ENCODE assay signal across 11 cellular contexts in the genomic region with DNA sequence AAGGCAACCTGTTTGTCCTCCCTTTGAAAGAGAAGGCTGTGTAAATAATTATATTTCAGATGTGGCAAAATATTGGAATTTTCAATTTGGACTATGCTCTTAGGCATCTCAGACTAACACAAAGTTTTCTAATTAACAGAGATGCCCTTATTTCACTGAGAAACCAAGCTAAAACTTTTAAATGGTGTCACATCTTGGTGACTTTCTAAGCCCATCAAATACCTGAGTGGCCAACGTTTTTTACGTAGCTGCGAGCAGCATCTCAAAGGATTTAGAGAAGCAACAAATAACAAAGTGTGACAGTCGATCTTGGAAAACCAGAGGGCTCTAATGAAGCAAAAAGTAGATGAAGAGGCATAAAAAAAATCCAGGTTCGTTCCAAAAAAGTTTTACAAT. TPM values are rescaled to one million over a fixed set of nuclear protein-coding genes. Genes with fewer than 3 reads are reported as not detected.
DNase-seq lines count a peak whose midpoint lies in the region; ATAC-seq and TF ChIP-seq lines count a peak whose summit lies in the region.
"Had no signal": no experiment of that assay in that cellular context is flagged by ENCODE, and none has a peak within 500 bp of the region (broad histone marks: within the 10 kb centered on the region; RNA-seq: fewer than 3 reads in every experiment).

No MANE protein-coding gene starts in this region.

- H3K4me1 Mint-ChIP-seq in activated CD4-positive, alpha-beta T cell treated with anti-CD3 and anti-CD28 coated beads, Interleukin-2, amount 10 ng/mL, durations not matched to agents 24 days and 14 days = peaks cover 33% of the 10 kb centered on the region
- H3K4me1 Mint-ChIP-seq in activated T-helper 2 cell treated with anti-CD3 and anti-CD28 coated beads, Interferon-gamma antibody, Interleukin-2, Interleukin-4, amounts not matched to agents 10 μg/mL and 5 μg/mL and 100 μg/mL, durations not matched to agents 14 hours and 24 hours and 36 hours (ENCODE audit: low read depth) = peaks cover 26% of the 10 kb centered on the region

- no peaks in the 10 kb centered on the region for H3K9me3 Mint-ChIP-seq in activated CD4-positive, alpha-beta T cell treated with anti-CD3 and anti-CD28 coated beads, Interleukin-2, amount 10 ng/mL, durations not matched to agents 24 days and 14 days
- H3K9me3 Mint-ChIP-seq in activated T-helper 2 cell treated with anti-CD3 and anti-CD28 coated beads, Interferon-gamma antibody, Interleukin-2, Interleukin-4, amounts not matched to agents 10 μg/mL and 5 μg/mL and 100 μg/mL, durations not matched to agents 14 hours and 24 hours and 36 hours = no peaks in the 10 kb centered on the region

- intact Hi-C loops in activated CD4-positive, alpha-beta T cell treated with anti-CD3 and anti-CD28 coated beads, Interleukin-2, amount 10 ng/mL, durations not matched to agents 24 days and 14 days (cut with micrococcal nuclease) = loop anchor here (5.0 kb wide), 1 partner anchor 234 kb away; no protein-coding TSS in a partner anchor
- intact Hi-C loops in activated T-helper 2 cell treated with anti-CD3 and anti-CD28 coated beads, Interferon-gamma antibody, Interleukin-2, Interleukin-4, amounts not matched to agents 10 μg/mL and 5 μg/mL and 100 μg/mL, durations not matched to agents 14 hours and 24 hours and 36 hours (cut with micrococcal nuclease) = loop anchor here (5.0 kb wide), 1 partner anchor 594 kb away; a partner anchor contains a TSS
- intact Hi-C loops in right lobe of liver (cut with DNase I) = no loop called here

- DNase-seq in activated CD4-positive, alpha-beta T cell treated with anti-CD3 and anti-CD28 coated beads, Interleukin-2, amount 10 ng/mL, durations not matched to agents 24 days and 14 days = no peak
- no peak for DNase-seq in activated CD4-positive, alpha-beta T cell treated with anti-CD3 and anti-CD28 coated beads for 1 hour
- no peak for DNase-seq in activated T-helper 2 cell treated with anti-CD3 and anti-CD28 coated beads, Interferon-gamma antibody, Interleukin-2, Interleukin-4, amounts not matched to agents 10 μg/mL and 5 μg/mL and 100 μg/mL, durations not matched to agents 14 hours and 24 hours and 36 hours (ENCODE audit: low spot score)
- DNase-seq in right lobe of liver (no peak), suprapubic skin (ENCODE audit: low spot score in 2 of 2) (no peak), erythroblast (lab: John Stamatoyannopoulos, UW) (no peak), epidermal melanocyte (ENCODE audit: insufficient read length, low spot score) (no peak)
- DNase-seq: activated gamma-delta T cell, NCI-H2081 treated with DMSO at 0.1 percent for 48 hours had no signal

- H3K36me3 Mint-ChIP-seq in activated CD4-positive, alpha-beta T cell treated with anti-CD3 and anti-CD28 coated beads, Interleukin-2, amount 10 ng/mL, durations not matched to agents 24 days and 14 days (ENCODE audit: low read depth) = peaks cover 6% of the 10 kb centered on the region
- H3K36me3 Mint-ChIP-seq in activated T-helper 2 cell treated with anti-CD3 and anti-CD28 coated beads, Interferon-gamma antibody, Interleukin-2, Interleukin-4, amounts not matched to agents 10 μg/mL and 5 μg/mL and 100 μg/mL, durations not matched to agents 14 hours and 24 hours and 36 hours (ENCODE audit: low read depth) = no peaks in the 10 kb centered on the region

- TF ChIP-seq CTCF in right lobe of liver (IDR thresholded peaks at IDR 0.05) = no peak
- no peak for TF ChIP-seq CTCF in suprapubic skin (IDR thresholded peaks at IDR 0.05)

- H3K27me3 Mint-ChIP-seq in activated CD4-positive, alpha-beta T cell treated with anti-CD3 and anti-CD28 coated beads, Interleukin-2, amount 10 ng/mL, durations not matched to agents 24 days and 14 days = peaks cover 72% of the 10 kb centered on the region
- H3K27me3 Mint-ChIP-seq in activated T-helper 2 cell treated with anti-CD3 and anti-CD28 coated beads, Interferon-gamma antibody, Interleukin-2, Interleukin-4, amounts not matched to agents 10 μg/mL and 5 μg/mL and 100 μg/mL, durations not matched to agents 14 hours and 24 hours and 36 hours (ENCODE audit: low read depth) = peaks cover 77% of the 10 kb centered on the region

- TF ChIP-seq POLR2A in right lobe of liver (IDR thresholded peaks at IDR 0.05) (no peak), suprapubic skin (IDR thresholded peaks at IDR 0.05) (no peak), erythroblast (IDR thresholded peaks at IDR 0.05; ENCODE audit: low read length) (no peak)

- H3K36me3 ChIP-seq in right lobe of liver (no peaks in the 10 kb centered on the region), suprapubic skin (no peaks in the 10 kb centered on the region)
- H3K36me3 ChIP-seq: HAP-1 had no signal

- no peak for TF ChIP-seq EP300 in suprapubic skin (IDR thresholded peaks at IDR 0.05)

- H3K27ac Mint-ChIP-seq in activated CD4-positive, alpha-beta T cell treated with anti-CD3 and anti-CD28 coated beads, Interleukin-2, amount 10 ng/mL, durations not matched to agents 24 days and 14 days = no peak overlapping the region
- H3K27ac Mint-ChIP-seq in activated T-helper 2 cell treated with anti-CD3 and anti-CD28 coated beads, Interferon-gamma antibody, Interleukin-2, Interleukin-4, amounts not matched to agents 10 μg/mL and 5 μg/mL and 100 μg/mL, durations not matched to agents 14 hours and 24 hours and 36 hours = no peak overlapping the region

- H3K9me3 ChIP-seq in right lobe of liver (no peaks in the 10 kb centered on the region), suprapubic skin (no peaks in the 10 kb centered on the region)
- H3K9me3 ChIP-seq: HAP-1 had no signal

- peak overlapping the region; percentile 86 for H3K4me3 Mint-ChIP-seq in activated CD4-positive, alpha-beta T cell treated with anti-CD3 and anti-CD28 coated beads, Interleukin-2, amount 10 ng/mL, durations not matched to agents 24 days and 14 days
- H3K4me3 Mint-ChIP-seq in activated T-helper 2 cell treated with anti-CD3 and anti-CD28 coated beads, Interferon-gamma antibody, Interleukin-2, Interleukin-4, amounts not matched to agents 10 μg/mL and 5 μg/mL and 100 μg/mL, durations not matched to agents 14 hours and 24 hours and 36 hours (ENCODE audit: low read depth) = peak overlapping the region; percentile 71

- peak overlapping the region in 2 of 3 donors; percentile 75 to 78 for H3K4me3 ChIP-seq in right lobe of liver
- H3K4me3 ChIP-seq in suprapubic skin = peak overlapping the region; percentile 70

- H3K27ac ChIP-seq in right lobe of liver (peak overlapping the region in 2 of 3 donors; percentile 94 to 97), suprapubic skin (peak overlapping the region; percentile 86)

- 31% methylated on average over 5 of the region's 5 CpGs for WGBS in right lobe of liver (ENCODE audit: insufficient coverage, low coverage, low lambda C conversion rate, missing lambda C conversion rate)
- 73% methylated on average over 5 of the region's 5 CpGs for WGBS in suprapubic skin

- H3K4me1 ChIP-seq in right lobe of liver = peaks cover 0 to 27% (median 3%) of the 10 kb centered on the region in 4 donors
- peaks cover 34% of the 10 kb centered on the region for H3K4me1 ChIP-seq in suprapubic skin

- ATAC-seq in right lobe of liver (no peak), GM19351 (IDR thresholded peaks at IDR 0.05; ENCODE audit: unreplicated experiment) (no peak)

- H3K27me3 ChIP-seq in right lobe of liver = no peaks in the 10 kb centered on the region
- peaks cover 38% of the 10 kb centered on the region for H3K27me3 ChIP-seq in suprapubic skin

RNA-seq across cellular contexts. Expression of a gene that starts 3.4 kb away (rescaled TPM):
- total RNA-seq in activated CD4-positive, alpha-beta T cell treated with anti-CD3 and anti-CD28 coated beads, Interleukin-2, amount 10 ng/mL, durations not matched to agents 24 days and 14 days = not detected in 2 replicates
- not detected in 2 replicates for total RNA-seq in activated T-helper 2 cell treated with anti-CD3 and anti-CD28 coated beads, Interferon-gamma antibody, Interleukin-2, Interleukin-4, amounts not matched to agents 10 μg/mL and 5 μg/mL and 100 μg/mL, durations not matched to agents 14 hours and 24 hours and 36 hours
- total RNA-seq in right lobe of liver (1 to 10 TPM in 3 of 6 experiments, under 1 TPM in 3; 0.74 to 2.6 (median 1.6) TPM), suprapubic skin (1 to 10 TPM in 3 of 4 donors, under 1 TPM in 1; 0.76 to 3.0 (median 1.9) TPM)

RNA-seq across cellular contexts. Expression of a gene that starts 44.7 kb away (rescaled TPM):
- total RNA-seq in activated CD4-positive, alpha-beta T cell treated with anti-CD3 and anti-CD28 coated beads, Interleukin-2, amount 10 ng/mL, durations not matched to agents 24 days and 14 days = 52.5 and 53.7 TPM in 2 replicates
- total RNA-seq in activated T-helper 2 cell treated with anti-CD3 and anti-CD28 coated beads, Interferon-gamma antibody, Interleukin-2, Interleukin-4, amounts not matched to agents 10 μg/mL and 5 μg/mL and 100 μg/mL, durations not matched to agents 14 hours and 24 hours and 36 hours = 40.5 and 43.4 TPM in 2 replicates
- total RNA-seq in right lobe of liver (10 to 100 TPM; 11.4 to 71.8 (median 23.0) TPM), suprapubic skin (10 to 100 TPM; 11.1 to 28.4 (median 22.1) TPM)

Comparison
In these comparisons a context has a peak if more than half of its experiments do, and no peak if none do; other contexts are left out.
1. intact Hi-C loops: an anchor here in activated CD4-positive, alpha-beta T cell treated with anti-CD3 and anti-CD28 coated beads, Interleukin-2, amount 10 ng/mL, durations not matched to agents 24 days and 14 days (5.0 kb wide) and activated T-helper 2 cell treated with anti-CD3 and anti-CD28 coated beads, Interferon-gamma antibody, Interleukin-2, Interleukin-4, amounts not matched to agents 10 μg/mL and 5 μg/mL and 100 μg/mL, durations not matched to agents 14 hours and 24 hours and 36 hours (5.0 kb wide); none called in right lobe of liver.